Comparison of ENCODE assay signal across 8 cellular contexts in genomic region chr14:89504602-89505320, GRCh38.
A peak's percentile ranks its signal among the peaks of the same experiment; 100 is the strongest.
DNase-seq lines count a peak whose midpoint lies in the region; ATAC-seq and TF ChIP-seq lines count a peak whose summit lies in the region.

No MANE protein-coding gene starts in this region.

- peak overlapping the region; percentile 13 for H3K4me3 Mint-ChIP-seq in activated naive CD8-positive, alpha-beta T cell treated with anti-CD3 and anti-CD28 coated beads, Interleukin-2, amount 10 ng/mL, durations not matched to agents 7 days and 5 days
- no peak overlapping the region for H3K4me3 Mint-ChIP-seq in mesothelial cell of epicardium

- peaks cover 33% of the 10 kb centered on the region for H3K36me3 ChIP-seq in BLaER1

- H3K27ac ChIP-seq in BLaER1: no peak overlapping the region

- TF ChIP-seq CTCF in mesothelial cell of epicardium (IDR thresholded peaks at IDR 0.05; ENCODE audit: unreplicated experiment): no peak

- ATAC-seq in GM19035 (IDR thresholded peaks at IDR 0.05; ENCODE audit: unreplicated experiment) (peak; percentile 48), HG03520 (IDR thresholded peaks at IDR 0.05; ENCODE audit: unreplicated experiment) (peak; percentile 56), sciatic nerve (peak; percentile 42), GM18873 (IDR thresholded peaks at IDR 0.05; ENCODE audit: low FRiP score, unreplicated experiment) (no peak)
- ATAC-seq in activated naive CD8-positive, alpha-beta T cell treated with anti-CD3 and anti-CD28 coated beads, Interleukin-2, amount 10 ng/mL, durations not matched to agents 7 days and 5 days (ENCODE audit: low read depth): peak; percentile 78

- POLR2A ChIA-PET in activated naive CD8-positive, alpha-beta T cell treated with anti-CD3 and anti-CD28 coated beads, Interleukin-2, amount 10 ng/mL, durations not matched to agents 7 days and 5 days (lab: Charles Lee): no interaction called here

- no peak overlapping the region for H3K9ac ChIP-seq in BLaER1

- no peaks in the 10 kb centered on the region for H3K9me3 Mint-ChIP-seq in activated naive CD8-positive, alpha-beta T cell treated with anti-CD3 and anti-CD28 coated beads, Interleukin-2, amount 10 ng/mL, durations not matched to agents 7 days and 5 days
- no peaks in the 10 kb centered on the region for H3K9me3 Mint-ChIP-seq in mesothelial cell of epicardium

- H3K4me1 ChIP-seq in BLaER1: peaks cover 32% of the 10 kb centered on the region

- H4K20me1 ChIP-seq in BLaER1: peaks cover 41% of the 10 kb centered on the region

- H3K4me2 ChIP-seq in BLaER1: peak overlapping the region; percentile 33

- H3K36me3 Mint-ChIP-seq in activated naive CD8-positive, alpha-beta T cell treated with anti-CD3 and anti-CD28 coated beads, Interleukin-2, amount 10 ng/mL, durations not matched to agents 7 days and 5 days: peaks cover 25% of the 10 kb centered on the region
- peaks cover 15% of the 10 kb centered on the region for H3K36me3 Mint-ChIP-seq in mesothelial cell of epicardium

- H3K27ac Mint-ChIP-seq in activated naive CD8-positive, alpha-beta T cell treated with anti-CD3 and anti-CD28 coated beads, Interleukin-2, amount 10 ng/mL, durations not matched to agents 7 days and 5 days: peak overlapping the region; percentile 8
- H3K27ac Mint-ChIP-seq in mesothelial cell of epicardium: no peak overlapping the region

- H3K9me3 ChIP-seq in BLaER1: 0 out of 2 replicates have a peak, but pooled peaks cover 4% of the 10 kb centered on the region

- peak; percentile 46 for DNase-seq in activated naive CD8-positive, alpha-beta T cell treated with anti-CD3 and anti-CD28 coated beads, Interleukin-2, amount 10 ng/mL, durations not matched to agents 7 days and 5 days
- DNase-seq in sciatic nerve (ENCODE audit: low spot score): no peak
- DNase-seq in superior temporal gyrus (ENCODE audit: extremely low spot score): no peak
- no peak for DNase-seq in mesothelial cell of epicardium (ENCODE audit: low spot score in 2 of 2, unreplicated experiment in 2 of 2)

- H3K27me3 ChIP-seq in BLaER1: no peaks in the 10 kb centered on the region

- intact Hi-C loops in sciatic nerve (cut with DNase I): no loop called here

- H3K4me1 Mint-ChIP-seq in activated naive CD8-positive, alpha-beta T cell treated with anti-CD3 and anti-CD28 coated beads, Interleukin-2, amount 10 ng/mL, durations not matched to agents 7 days and 5 days: peaks cover 30% of the 10 kb centered on the region
- peaks cover 7% of the 10 kb centered on the region for H3K4me1 Mint-ChIP-seq in mesothelial cell of epicardium

- H3K4me3 ChIP-seq in BLaER1: no peak overlapping the region

- H3K27me3 Mint-ChIP-seq in activated naive CD8-positive, alpha-beta T cell treated with anti-CD3 and anti-CD28 coated beads, Interleukin-2, amount 10 ng/mL, durations not matched to agents 7 days and 5 days: no peaks in the 10 kb centered on the region
- H3K27me3 Mint-ChIP-seq in mesothelial cell of epicardium (ENCODE audit: low read depth): no peaks in the 10 kb centered on the region
